ENCODE assay signal across 9 cellular contexts in genomic region chr10:116809528-116810500, GRCh38. TPM values are rescaled to one million over a fixed set of nuclear protein-coding genes. Genes with fewer than 3 reads are reported as not detected.
DNase-seq lines count a peak whose midpoint lies in the region; ATAC-seq, FAIRE-seq and TF ChIP-seq lines count a peak whose summit lies in the region.
"Had no signal": no experiment of that assay in that cellular context is flagged by ENCODE, and none has a peak within 500 bp of the region (broad histone marks: within the 10 kb centered on the region; RNA-seq: fewer than 3 reads in every experiment).

No MANE protein-coding gene starts in this region.

- no peaks in the 10 kb centered on the region for H3K4me1 Mint-ChIP-seq in activated CD4-positive, alpha-beta memory T cell treated with anti-CD3 and anti-CD28 coated beads, Interleukin-2, amount 10 ng/mL, durations not matched to agents 7 days and 5 days
- no peaks in the 10 kb centered on the region for H3K4me1 Mint-ChIP-seq in activated T-cell treated with anti-CD3 and anti-CD28 coated beads, Interleukin-2, amount 50 U/mL, for 72 hours (ENCODE audit: low read depth)

- no peaks in the 10 kb centered on the region for H3K36me3 ChIP-seq in endothelial cell of umbilical vein (ENCODE audit: control insufficient read depth in 2 of 2, extremely low read depth in 1 of 2, insufficient read depth in 2 of 2, low read length in 2 of 2)

- H3K27me3 Mint-ChIP-seq in activated CD4-positive, alpha-beta memory T cell treated with anti-CD3 and anti-CD28 coated beads, Interleukin-2, amount 10 ng/mL, durations not matched to agents 7 days and 5 days: peaks cover 3% of the 10 kb centered on the region
- peaks cover 28% of the 10 kb centered on the region for H3K27me3 Mint-ChIP-seq in activated T-cell treated with anti-CD3 and anti-CD28 coated beads, Interleukin-2, amount 50 U/mL, for 72 hours (ENCODE audit: low read depth)

- H3K9me3 ChIP-seq in endothelial cell of umbilical vein (replicated peaks; ENCODE audit: control insufficient read depth, insufficient read depth, low read length): no peaks in the 10 kb centered on the region

- CTCF ChIA-PET in endothelial cell of umbilical vein (lab: Charles Lee): interaction anchor here (0.5 to 1.9 kb wide), 5 partner anchors 8 to 365 kb away, joined by 3 to 5 read pairs (median 3); no protein-coding TSS in a partner anchor
- CTCF ChIA-PET in activated CD4-positive, alpha-beta memory T cell treated with anti-CD3 and anti-CD28 coated beads, Interleukin-2, amount 10 ng/mL, durations not matched to agents 7 days and 5 days (lab: Charles Lee): interaction anchor here (0.6 to 1.6 kb wide), 3 partner anchors 12 to 22 kb away, joined by 3 to 5 read pairs (median 3); no protein-coding TSS in a partner anchor

- H3K9me3 Mint-ChIP-seq in activated CD4-positive, alpha-beta memory T cell treated with anti-CD3 and anti-CD28 coated beads, Interleukin-2, amount 10 ng/mL, durations not matched to agents 7 days and 5 days: no peaks in the 10 kb centered on the region
- no peaks in the 10 kb centered on the region for H3K9me3 Mint-ChIP-seq in activated T-cell treated with anti-CD3 and anti-CD28 coated beads, Interleukin-2, amount 50 U/mL, for 72 hours
- H3K9me3 Mint-ChIP-seq: stimulated activated naive CD8-positive, alpha-beta T cell treated with anti-CD3 and anti-CD28 coated beads, Interleukin-15, Interleukin-2, amounts not matched to agents 100 ng/mL and 50 ng/mL, for 24 hours had no signal

- H3K27ac Mint-ChIP-seq in activated CD4-positive, alpha-beta memory T cell treated with anti-CD3 and anti-CD28 coated beads, Interleukin-2, amount 10 ng/mL, durations not matched to agents 7 days and 5 days: no peak overlapping the region
- H3K27ac Mint-ChIP-seq in activated T-cell treated with anti-CD3 and anti-CD28 coated beads, Interleukin-2, amount 50 U/mL, for 72 hours: no peak overlapping the region
- H3K27ac Mint-ChIP-seq: stimulated activated naive CD8-positive, alpha-beta T cell treated with anti-CD3 and anti-CD28 coated beads, Interleukin-15, Interleukin-2, amounts not matched to agents 100 ng/mL and 50 ng/mL, for 24 hours had no signal

- no peak overlapping the region for H3K4me3 Mint-ChIP-seq in activated CD4-positive, alpha-beta memory T cell treated with anti-CD3 and anti-CD28 coated beads, Interleukin-2, amount 10 ng/mL, durations not matched to agents 7 days and 5 days
- no peak overlapping the region for H3K4me3 Mint-ChIP-seq in activated T-cell treated with anti-CD3 and anti-CD28 coated beads, Interleukin-2, amount 50 U/mL, for 72 hours
- H3K4me3 Mint-ChIP-seq: stimulated activated naive CD8-positive, alpha-beta T cell treated with anti-CD3 and anti-CD28 coated beads, Interleukin-15, Interleukin-2, amounts not matched to agents 100 ng/mL and 50 ng/mL, for 24 hours had no signal

- intact Hi-C loops in endothelial cell of umbilical vein (cut with micrococcal nuclease): no loop called here

- no peak overlapping the region for H3K4me2 ChIP-seq in endothelial cell of umbilical vein (ENCODE audit: insufficient read depth, low read length)

- peak; percentile 20 for TF ChIP-seq CTCF in GM12865 (IDR thresholded peaks at IDR 0.05; ENCODE audit: insufficient read depth, low read depth, low read length, missing control alignments)
- peak; percentile 15 to 17 for TF ChIP-seq CTCF in endothelial cell of umbilical vein (IDR thresholded peaks at IDR 0.05; ENCODE audit: extremely low read depth in 1 of 2, insufficient read depth in 1 of 2, low read depth in 1 of 2, low read length in 2 of 2)

- H2AFZ ChIP-seq in endothelial cell of umbilical vein (ENCODE audit: low read depth, low read length): no peak overlapping the region

- no peaks in the 10 kb centered on the region for H3K9me1 ChIP-seq in endothelial cell of umbilical vein (replicated peaks; ENCODE audit: control insufficient read depth, extremely low read depth, insufficient read depth, low read length)

- FAIRE-seq in endothelial cell of umbilical vein (lab: Jason Lieb, UNC): no peak

- dilution Hi-C loops in endothelial cell of umbilical vein (cut with MboI; ENCODE audit: extremely low pct_ligation_motif_present, low sequenced_read_pairs): loop anchor here (25.0 kb wide), 1 partner anchor 352 kb away; no protein-coding TSS in a partner anchor

- no peak for TF ChIP-seq POLR2A in endothelial cell of umbilical vein (IDR thresholded peaks at IDR 0.05; ENCODE audit: low read depth, low read length)

- POLR2A ChIA-PET in endothelial cell of umbilical vein (lab: Charles Lee): no interaction called here
- POLR2A ChIA-PET in activated CD4-positive, alpha-beta memory T cell treated with anti-CD3 and anti-CD28 coated beads, Interleukin-2, amount 10 ng/mL, durations not matched to agents 7 days and 5 days (lab: Charles Lee): no interaction called here

- no peaks in the 10 kb centered on the region for H3K4me1 ChIP-seq in endothelial cell of umbilical vein (ENCODE audit: control insufficient read depth, extremely low read depth, insufficient read depth, low read length)

- H3K9ac ChIP-seq in endothelial cell of umbilical vein (replicated peaks; ENCODE audit: extremely low read depth, insufficient read depth, low read length): no peak overlapping the region

- BruUV-seq in endothelial cell of umbilical vein (replicated peaks; lab: Mats Ljungman, UMichigan): no TSS peak

- H4K20me1 ChIP-seq in endothelial cell of umbilical vein (replicated peaks; ENCODE audit: control insufficient read depth, extremely low read depth, insufficient read depth, low read length): no peaks in the 10 kb centered on the region

- no peaks in the 10 kb centered on the region for H3K27me3 ChIP-seq in endothelial cell of umbilical vein (ENCODE audit: control insufficient read depth in 2 of 2, insufficient read depth in 2 of 2, low read length in 2 of 2)

- H3K79me2 ChIP-seq in endothelial cell of umbilical vein (ENCODE audit: control insufficient read depth, insufficient read depth, low read length): no peaks in the 10 kb centered on the region

- DNase-seq in GM12865 (ENCODE audit: low read depth) (no peak), NCI-H748 (lab: John Stamatoyannopoulos, UW; ENCODE audit: unreplicated experiment) (peak; percentile 88), endothelial cell of umbilical vein (ENCODE audit: low read depth, low spot score) (no peak), retina (peak; percentile 56)
- DNase-seq in activated effector memory CD4-positive, alpha-beta T cell treated with anti-CD3 and anti-CD28 coated beads, Interleukin-2, amount 50 U/mL, for 16 hours: no peak
- no peak for DNase-seq in activated CD4-positive, alpha-beta memory T cell treated with anti-CD3 and anti-CD28 coated beads, Interleukin-2, amount 10 ng/mL, durations not matched to agents 7 days and 5 days
- no peak for DNase-seq in activated T-cell treated with anti-CD3 and anti-CD28 coated beads, Interleukin-2, amount 50 U/mL, for 72 hours

- no peak overlapping the region for H3K4me3 ChIP-seq in GM12865 (ENCODE audit: low read depth, low read length)
- H3K4me3 ChIP-seq in endothelial cell of umbilical vein (replicated peaks in 1 of 3; ENCODE audit: insufficient read depth in 1 of 3, low read depth in 1 of 3, low read length in 3 of 3): no peak overlapping the region

- no peak overlapping the region for H3K27ac ChIP-seq in endothelial cell of umbilical vein (ENCODE audit: insufficient read depth, low read depth, low read length)

- no peak for ATAC-seq in GM18520 (IDR thresholded peaks at IDR 0.05; ENCODE audit: unreplicated experiment)
- no peak for ATAC-seq in activated T-cell treated with anti-CD3 and anti-CD28 coated beads, Interleukin-2, amount 50 U/mL, for 72 hours (replicated peaks in 1 of 2)

- no peaks in the 10 kb centered on the region for H3K36me3 Mint-ChIP-seq in activated CD4-positive, alpha-beta memory T cell treated with anti-CD3 and anti-CD28 coated beads, Interleukin-2, amount 10 ng/mL, durations not matched to agents 7 days and 5 days (ENCODE audit: low read depth)
- no peaks in the 10 kb centered on the region for H3K36me3 Mint-ChIP-seq in activated T-cell treated with anti-CD3 and anti-CD28 coated beads, Interleukin-2, amount 50 U/mL, for 72 hours (ENCODE audit: insufficient read depth in 2 of 2)

TF ChIP-seq in endothelial cell of umbilical vein, 7 proteins besides CTCF, POLR2A, EP300 and RAD21:
- TF ChIP-seq MYC (IDR thresholded peaks at IDR 0.05; ENCODE audit: low read depth, low read length) (no peak), GATA2 (IDR thresholded peaks at IDR 0.05; ENCODE audit: insufficient read depth, insufficient read length, low read depth, low read length) (no peak), EZH2 (IDR thresholded peaks at IDR 0.05; ENCODE audit: borderline replicate concordance, low read depth, low read length, severe bottlenecking) (no peak), JUN (IDR thresholded peaks at IDR 0.05; ENCODE audit: borderline replicate concordance, insufficient read depth, insufficient read length, low read depth) (no peak), FOS (IDR thresholded peaks at IDR 0.05; ENCODE audit: borderline replicate concordance, insufficient read depth, low read length) (no peak), POLR2AphosphoS5 (IDR thresholded peaks at IDR 0.05; ENCODE audit: insufficient read depth, low read depth, low read length) (no peak)
- TF ChIP-seq, protein P1, sequence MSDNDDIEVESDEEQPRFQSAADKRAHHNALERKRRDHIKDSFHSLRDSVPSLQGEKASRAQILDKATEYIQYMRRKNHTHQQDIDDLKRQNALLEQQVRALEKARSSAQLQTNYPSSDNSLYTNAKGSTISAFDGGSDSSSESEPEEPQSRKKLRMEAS (IDR thresholded peaks at IDR 0.05; ENCODE audit: insufficient read depth, insufficient read length): no peak

RNA-seq across cellular contexts. Expression of gene ENO4, which starts 39.5 kb away (rescaled TPM):
- total RNA-seq in endothelial cell of umbilical vein: not detected in 2 replicates
- polyA plus RNA-seq in endothelial cell of umbilical vein: 0.08 TPM in 1 of 2 replicates, not detected in the other
- polyA plus RNA-seq in endothelial cell of umbilical vein (2011; cell fraction: cytosol; rRNA removed): 0.05 and 0.08 TPM in 2 replicates
- 0.07 and 0.10 TPM in 2 replicates for polyA plus RNA-seq in endothelial cell of umbilical vein (2011; cell fraction: nucleus; rRNA removed)
- polyA plus RNA-seq in endothelial cell of umbilical vein (2012): 0.23 and 0.78 TPM in 2 replicates
- not detected in 2 replicates for polyA minus RNA-seq in endothelial cell of umbilical vein
- polyA minus RNA-seq in endothelial cell of umbilical vein (2011; cell fraction: cytosol; rRNA and poly(A)+ RNA removed): not detected
- not detected in 2 replicates for polyA minus RNA-seq in endothelial cell of umbilical vein (2011; cell fraction: nucleus; rRNA and poly(A)+ RNA removed)
- not detected for total RNA-seq in activated CD4-positive, alpha-beta memory T cell treated with anti-CD3 and anti-CD28 coated beads, Interleukin-2, amount 10 ng/mL, durations not matched to agents 7 days and 5 days
- total RNA-seq in activated T-cell treated with anti-CD3 and anti-CD28 coated beads, Interleukin-2, amount 50 U/mL, for 72 hours: not detected

Comparison
In these comparisons a context has a peak if more than half of its experiments do, and no peak if none do; other contexts are left out.
1. DNase-seq: peak in NCI-H748 (single experiment) and retina (single experiment); none in GM12865 (single experiment), endothelial cell of umbilical vein (single experiment), activated effector memory CD4-positive, alpha-beta T cell treated with anti-CD3 and anti-CD28 coated beads, Interleukin-2, amount 50 U/mL, for 16 hours (single experiment), activated CD4-positive, alpha-beta memory T cell treated with anti-CD3 and anti-CD28 coated beads, Interleukin-2, amount 10 ng/mL, durations not matched to agents 7 days and 5 days (single experiment) and activated T-cell treated with anti-CD3 and anti-CD28 coated beads, Interleukin-2, amount 50 U/mL, for 72 hours (0 of 2).